Comparison of ENCODE assay signal across 21 cellular contexts in the genomic region with DNA sequence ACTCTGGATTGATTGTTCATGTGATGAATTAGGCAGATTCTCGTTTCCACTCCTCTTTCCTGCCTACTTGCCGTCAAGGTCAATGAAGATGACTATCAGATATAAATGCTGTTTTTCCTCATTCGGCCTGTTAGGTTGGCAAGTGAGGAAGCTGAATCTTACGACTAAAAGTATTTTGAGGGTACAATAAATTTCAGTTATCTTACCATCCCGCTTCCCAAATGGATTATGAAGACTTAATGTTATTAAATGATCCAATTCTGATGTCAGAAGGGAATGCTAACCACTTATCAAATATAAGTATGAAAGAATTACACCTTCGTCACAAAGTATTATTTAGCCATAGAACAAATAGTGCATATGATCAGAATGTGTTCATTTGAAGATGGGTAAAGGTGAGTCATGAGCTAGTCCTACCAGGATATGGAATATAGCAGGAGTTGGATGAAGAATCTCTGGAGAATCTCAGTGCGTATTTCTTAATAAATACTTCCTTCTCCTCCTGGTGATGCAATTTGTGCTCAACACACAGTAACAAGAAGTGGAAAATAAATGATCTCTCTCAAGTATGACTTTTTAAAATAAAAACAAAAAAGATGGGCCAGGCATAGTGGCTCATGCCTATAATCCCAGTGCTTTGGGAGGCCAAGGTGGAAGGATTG.
"Had no signal": no experiment of that assay in that cellular context is flagged by ENCODE, and none has a peak within 500 bp of the region (broad histone marks: within the 10 kb centered on the region; RNA-seq: fewer than 3 reads in every experiment).

No MANE protein-coding gene starts in this region.

- H3K4me1 Mint-ChIP-seq: activated naive CD8-positive, alpha-beta T cell treated with anti-CD3 and anti-CD28 coated beads, Interleukin-2, amount 50 U/mL, for 24 hours; activated T-helper 17 cell treated with anti-CD3 and anti-CD28 coated beads, Interleukin-2, amount 50 U/mL, for 72 hours; natural killer cell; stimulated activated memory B cell treated with anti-CD40 and anti-IgM and Interleukin-4, amounts not matched to agents 10 μg/mL and 1 μg/mL and 100 μg/mL, for 72 hours had no signal

- H3K36me3 Mint-ChIP-seq: activated CD4-positive, alpha-beta memory T cell treated with anti-CD3 and anti-CD28 coated beads for 36 hours; natural killer cell had no signal

- H3K4me1 ChIP-seq: lower lobe of right lung, pancreas, testis had no signal

- H3K36me3 ChIP-seq: cardiac muscle cell, lower lobe of right lung, neutrophil, pancreas, upper lobe of left lung had no signal

- H3K9me3 ChIP-seq: lower lobe of right lung, neutrophil, pancreas, right lobe of liver, testis, upper lobe of left lung had no signal

- H3K27ac Mint-ChIP-seq: activated CD4-positive, alpha-beta memory T cell treated with anti-CD3 and anti-CD28 coated beads for 36 hours; activated naive CD8-positive, alpha-beta T cell treated with anti-CD3 and anti-CD28 coated beads, Interleukin-2, amount 50 U/mL, for 24 hours; activated T-helper 17 cell treated with anti-CD3 and anti-CD28 coated beads, Interleukin-2, amount 50 U/mL, for 72 hours; effector memory CD8-positive, alpha-beta T cell; natural killer cell; stimulated activated memory B cell treated with anti-CD40 and anti-IgM and Interleukin-4, amounts not matched to agents 10 μg/mL and 1 μg/mL and 100 μg/mL, for 72 hours; T-helper 2 cell treated with Interferon-gamma antibody and Interleukin-4, amounts not matched to agents 5 μg/mL and 100 μg/mL, for 36 hours had no signal

- H3K27ac ChIP-seq: cardiac muscle cell, lower lobe of right lung, neutrophil, pancreas, right lobe of liver, testis, upper lobe of left lung had no signal

- H3K27me3 ChIP-seq: cardiac muscle cell, neutrophil, pancreas, right lobe of liver, testis, upper lobe of left lung had no signal

- ATAC-seq: activated naive CD8-positive, alpha-beta T cell treated with anti-CD3 and anti-CD28 coated beads, Interleukin-2, amount 50 U/mL, for 24 hours; activated T-helper 17 cell treated with anti-CD3 and anti-CD28 coated beads, Interleukin-2, amount 50 U/mL, for 72 hours; effector memory CD8-positive, alpha-beta T cell; lower lobe of right lung; natural killer cell; pancreas; right lobe of liver; stimulated activated memory B cell treated with anti-CD40 and anti-IgM and Interleukin-4, amounts not matched to agents 10 μg/mL and 1 μg/mL and 100 μg/mL, for 72 hours had no signal

- H3K4me3 ChIP-seq: cardiac muscle cell, lower lobe of right lung, pancreas, right lobe of liver, testis, upper lobe of left lung had no signal

- H3K9me3 Mint-ChIP-seq: activated CD4-positive, alpha-beta memory T cell treated with anti-CD3 and anti-CD28 coated beads for 36 hours; activated naive CD8-positive, alpha-beta T cell treated with anti-CD3 and anti-CD28 coated beads, Interleukin-2, amount 50 U/mL, for 24 hours; activated T-helper 17 cell treated with anti-CD3 and anti-CD28 coated beads, Interleukin-2, amount 50 U/mL, for 72 hours; effector memory CD8-positive, alpha-beta T cell; natural killer cell; stimulated activated memory B cell treated with anti-CD40 and anti-IgM and Interleukin-4, amounts not matched to agents 10 μg/mL and 1 μg/mL and 100 μg/mL, for 72 hours; T-helper 2 cell treated with Interferon-gamma antibody and Interleukin-4, amounts not matched to agents 5 μg/mL and 100 μg/mL, for 36 hours had no signal

- H3K4me3 Mint-ChIP-seq: activated CD4-positive, alpha-beta memory T cell treated with anti-CD3 and anti-CD28 coated beads for 36 hours; activated naive CD8-positive, alpha-beta T cell treated with anti-CD3 and anti-CD28 coated beads, Interleukin-2, amount 50 U/mL, for 24 hours; activated T-helper 17 cell treated with anti-CD3 and anti-CD28 coated beads, Interleukin-2, amount 50 U/mL, for 72 hours; effector memory CD8-positive, alpha-beta T cell; natural killer cell; stimulated activated memory B cell treated with anti-CD40 and anti-IgM and Interleukin-4, amounts not matched to agents 10 μg/mL and 1 μg/mL and 100 μg/mL, for 72 hours; T-helper 2 cell treated with Interferon-gamma antibody and Interleukin-4, amounts not matched to agents 5 μg/mL and 100 μg/mL, for 36 hours had no signal

- H3K27me3 Mint-ChIP-seq: activated CD4-positive, alpha-beta memory T cell treated with anti-CD3 and anti-CD28 coated beads for 36 hours; activated naive CD8-positive, alpha-beta T cell treated with anti-CD3 and anti-CD28 coated beads, Interleukin-2, amount 50 U/mL, for 24 hours; activated T-helper 17 cell treated with anti-CD3 and anti-CD28 coated beads, Interleukin-2, amount 50 U/mL, for 72 hours; effector memory CD8-positive, alpha-beta T cell; stimulated activated memory B cell treated with anti-CD40 and anti-IgM and Interleukin-4, amounts not matched to agents 10 μg/mL and 1 μg/mL and 100 μg/mL, for 72 hours had no signal

- DNase-seq: activated CD4-positive, alpha-beta memory T cell treated with anti-CD3 and anti-CD28 coated beads for 36 hours; activated naive CD4-positive, alpha-beta T cell treated with Interleukin-2 at 50 U/mL for 16 hours; activated naive CD8-positive, alpha-beta T cell treated with anti-CD3 and anti-CD28 coated beads, Interleukin-2, amount 50 U/mL, for 24 hours; activated T-cell treated with anti-CD3 and anti-CD28 coated beads, Interleukin-2, amount 50 U/mL, for 1 hour; effector memory CD8-positive, alpha-beta T cell; foreskin melanocyte; glutamatergic neuron; hippocampal formation; islet precursor cell; lower lobe of right lung; natural killer cell; pancreas; right lobe of liver; stimulated activated CD4-positive, alpha-beta T cell treated with anti-CD3 and anti-CD28 coated beads, Interleukin-4, amount 100 ng/mL, for 4 hours; testis; upper lobe of left lung had no signal
